In the genomic region with DNA sequence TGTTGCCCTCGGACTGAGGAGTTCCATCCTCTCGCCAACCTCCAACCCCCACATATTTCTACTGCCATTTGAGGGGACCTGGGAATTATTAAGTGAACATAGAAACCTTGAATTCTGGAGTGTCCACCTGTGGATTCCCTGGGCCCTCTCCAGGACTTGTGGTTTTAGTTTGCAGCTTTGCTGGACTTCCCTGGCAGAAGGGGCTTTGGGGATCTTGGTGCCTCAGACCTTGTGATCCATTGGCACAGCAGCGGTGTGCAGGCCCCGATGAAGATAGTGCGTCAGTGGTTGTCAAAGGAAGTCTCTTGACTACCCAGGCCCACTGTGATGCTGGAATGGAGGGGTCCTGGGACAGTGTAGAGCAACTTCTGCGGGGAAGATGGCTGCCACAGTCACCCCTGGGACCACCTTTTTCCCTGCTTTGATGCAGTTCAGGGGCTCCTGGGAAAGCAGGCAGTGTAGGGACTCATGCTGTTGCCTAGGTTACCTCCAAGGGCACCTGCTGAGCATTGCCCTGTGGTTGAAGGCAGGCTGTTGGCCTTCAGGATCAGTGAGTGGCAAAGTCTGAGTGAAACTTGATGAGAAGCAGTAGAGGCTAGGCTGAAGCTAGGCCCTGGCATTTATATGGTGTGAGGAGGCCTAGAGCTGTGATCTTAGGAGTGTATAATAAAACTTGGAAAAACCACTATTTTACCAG, we compare ENCODE assay signal across 11 cellular contexts. TPM values are rescaled to one million over a fixed set of nuclear protein-coding genes. Genes with fewer than 3 reads are reported as not detected.
DNase-seq lines count a peak whose midpoint lies in the region; ATAC-seq and TF ChIP-seq lines count a peak whose summit lies in the region.
"Had no signal": no experiment of that assay in that cellular context is flagged by ENCODE, and none has a peak within 500 bp of the region (broad histone marks: within the 10 kb centered on the region; RNA-seq: fewer than 3 reads in every experiment).

No MANE protein-coding gene starts in this region.

- TF ChIP-seq EP300 in suprapubic skin (IDR thresholded peaks at IDR 0.05), result no peak

- peak overlapping the region; percentile 8 for H3K9ac ChIP-seq in mucosa of stomach (ENCODE audit: low read length)

- H3K36me3 ChIP-seq in mucosa of stomach (ENCODE audit: control insufficient read depth, insufficient read depth, low read length) (no peaks in the 10 kb centered on the region), suprapubic skin (no peaks in the 10 kb centered on the region)
- H3K36me3 ChIP-seq: brain microvascular endothelial cell, neutrophil had no signal

- TF ChIP-seq CTCF in choroid plexus epithelial cell (conservative IDR thresholded peaks at IDR 0.05; ENCODE audit: low read depth, low read length) (no peak), suprapubic skin (IDR thresholded peaks at IDR 0.05) (no peak)

- H3K4me3 ChIP-seq in choroid plexus epithelial cell (ENCODE audit: low read depth, low read length), result peak overlapping the region; percentile 61
- H3K4me3 ChIP-seq in mucosa of stomach (ENCODE audit: low read length), result no peak overlapping the region
- H3K4me3 ChIP-seq in suprapubic skin, result no peak overlapping the region

- WGBS in suprapubic skin, result 79% methylated on average over 6 of the region's 6 CpGs

- DNase-seq in DMS53 (lab: John Stamatoyannopoulos, UW), result peak; percentile 29
- DNase-seq in DMS53 treated with DMSO at 0.1 percent for 48 hours (lab: John Stamatoyannopoulos, UW; ENCODE audit: unreplicated experiment), result no peak
- no peak for DNase-seq in choroid plexus epithelial cell (ENCODE audit: low read depth)
- no peak for DNase-seq in suprapubic skin (ENCODE audit: low spot score in 2 of 2)
- no peak for DNase-seq in T-helper 1 cell
- no peak for DNase-seq in NCI-H146 (lab: John Stamatoyannopoulos, UW)
- DNase-seq: activated CD4-positive, alpha-beta T cell treated with anti-CD3 and anti-CD28 coated beads, Interleukin-2, amount 50 U/mL, for 4 hours had no signal

- no peaks in the 10 kb centered on the region for H3K4me1 ChIP-seq in mucosa of stomach (ENCODE audit: control insufficient read depth, insufficient read depth, low read length)
- peaks cover 16% of the 10 kb centered on the region for H3K4me1 ChIP-seq in suprapubic skin

- peak overlapping the region; percentile 18 for H3K27ac ChIP-seq in suprapubic skin
- H3K27ac ChIP-seq: brain microvascular endothelial cell, neutrophil had no signal

- ATAC-seq in GM21737 (IDR thresholded peaks at IDR 0.05; ENCODE audit: unreplicated experiment), result no peak

- H3K9me3 ChIP-seq in mucosa of stomach (ENCODE audit: control insufficient read depth, low read length) (no peaks in the 10 kb centered on the region), suprapubic skin (no peaks in the 10 kb centered on the region)
- H3K9me3 ChIP-seq: neutrophil had no signal

- H3K27me3 ChIP-seq in mucosa of stomach (ENCODE audit: control insufficient read depth, insufficient read depth, low read length) (no peaks in the 10 kb centered on the region), suprapubic skin (no peaks in the 10 kb centered on the region)
- H3K27me3 ChIP-seq: brain microvascular endothelial cell had no signal

- no peak for TF ChIP-seq POLR2A in suprapubic skin (IDR thresholded peaks at IDR 0.05)

RNA-seq across cellular contexts. Expression of gene SLC16A2, which starts 2.1 kb away (rescaled TPM):
- 1 to 10 TPM; 2.6 to 6.0 (median 3.7) TPM for total RNA-seq in suprapubic skin
